Comparison of ENCODE assay signal across 32 cellular contexts in genomic region chr9:132071847-132072507, GRCh38.
"Had no signal": no experiment of that assay in that cellular context is flagged by ENCODE, and none has a peak within 500 bp of the region (broad histone marks: within the 10 kb centered on the region; RNA-seq: fewer than 3 reads in every experiment).

No MANE protein-coding gene starts in this region.

- H3K9me3 ChIP-seq: adrenal gland, body of pancreas, esophagus muscularis mucosa, gastrocnemius medialis, heart left ventricle had no signal

- DNase-seq: activated CD4-positive, alpha-beta T cell treated with anti-CD3 and anti-CD28 coated beads for 4 hours; activated CD4-positive, alpha-beta T cell treated with anti-CD3 and anti-CD28 coated beads, Interleukin-2, amount 10 ng/mL, durations not matched to agents 7 days and 5 days; activated CD4-positive, alpha-beta T cell treated with anti-CD3 and anti-CD28 coated beads, Interleukin-2, amount 50 U/mL, for 4 hours; activated CD4-positive, CD25-positive, alpha-beta regulatory T cell; activated CD4-positive, CD25-positive, alpha-beta regulatory T cell treated with anti-CD3 and anti-CD28 coated beads, Interleukin-2, amount 50 U/mL, for 72 hours; activated CD8-positive, alpha-beta memory T cell treated with anti-CD3 and anti-CD28 coated beads for 24 hours; activated CD8-positive, alpha-beta T cell treated with anti-CD3 and anti-CD28 coated beads for 36 hours; activated effector memory CD4-positive, alpha-beta T cell treated with anti-CD3 and anti-CD28 coated beads, Interleukin-2, amount 50 U/mL, for 16 hours; activated naive CD4-positive, alpha-beta T cell treated with anti-CD3 and anti-CD28 coated beads for 36 hours; activated naive CD8-positive, alpha-beta T cell treated with anti-CD3 and anti-CD28 coated beads for 36 hours; activated naive CD8-positive, alpha-beta T cell treated with anti-CD3 and anti-CD28 coated beads, Interleukin-2, amount 50 U/mL, for 24 hours; activated T-cell treated with anti-CD3 and anti-CD28 coated beads, Interleukin-2, amount 50 U/mL, for 48 hours; adrenal gland; amygdala; aorta; body of pancreas; cortex of kidney; dermis blood vessel endothelial cell; effector CD4-positive, alpha-beta T cell; effector memory CD8-positive, alpha-beta T cell; erythroblast; foreskin keratinocyte; gastrocnemius medialis; glutamatergic neuron; heart left ventricle; T-helper 2 cell had no signal

- H3K9me3 Mint-ChIP-seq: activated CD4-positive, alpha-beta T cell treated with anti-CD3 and anti-CD28 coated beads, Interleukin-2, amount 10 ng/mL, durations not matched to agents 7 days and 5 days; activated CD8-positive, alpha-beta T cell treated with anti-CD3 and anti-CD28 coated beads for 36 hours; activated naive CD4-positive, alpha-beta T cell treated with anti-CD3 and anti-CD28 coated beads for 36 hours; activated naive CD4-positive, alpha-beta T cell treated with anti-CD3 and anti-CD28 coated beads, Interleukin-2, amount 50 U/mL, for 24 hours; activated naive CD8-positive, alpha-beta T cell treated with anti-CD3 and anti-CD28 coated beads for 36 hours; activated naive CD8-positive, alpha-beta T cell treated with anti-CD3 and anti-CD28 coated beads, Interleukin-2, amount 50 U/mL, for 24 hours; activated T-helper 1 cell treated with anti-CD3 and anti-CD28 coated beads, Interleukin-12 subunit alpha, Interleukin-12 subunit beta, Interleukin-2, Interleukin-4 antibody, amounts not matched to agents 30 ng/mL and 10 ng/mL and 1 ng/mL, durations not matched to agents 14 hours and 24 hours and 36 hours; activated T-helper 2 cell treated with anti-CD3 and anti-CD28 coated beads, Interferon-gamma antibody, Interleukin-2, Interleukin-4, amounts not matched to agents 10 μg/mL and 5 μg/mL and 100 μg/mL, durations not matched to agents 14 hours and 24 hours and 36 hours; central memory CD8-positive, alpha-beta T cell; effector memory CD8-positive, alpha-beta T cell had no signal

- H3K27ac Mint-ChIP-seq: activated CD4-positive, alpha-beta T cell treated with anti-CD3 and anti-CD28 coated beads, Interleukin-2, amount 10 ng/mL, durations not matched to agents 7 days and 5 days; activated CD8-positive, alpha-beta T cell treated with anti-CD3 and anti-CD28 coated beads for 36 hours; activated naive CD4-positive, alpha-beta T cell treated with anti-CD3 and anti-CD28 coated beads for 36 hours; activated naive CD8-positive, alpha-beta T cell treated with anti-CD3 and anti-CD28 coated beads for 36 hours; activated naive CD8-positive, alpha-beta T cell treated with anti-CD3 and anti-CD28 coated beads, Interleukin-2, amount 50 U/mL, for 24 hours; activated T-helper 1 cell treated with anti-CD3 and anti-CD28 coated beads, Interleukin-12 subunit alpha, Interleukin-12 subunit beta, Interleukin-2, Interleukin-4 antibody, amounts not matched to agents 30 ng/mL and 10 ng/mL and 1 ng/mL, durations not matched to agents 14 hours and 24 hours and 36 hours; activated T-helper 2 cell treated with anti-CD3 and anti-CD28 coated beads, Interferon-gamma antibody, Interleukin-2, Interleukin-4, amounts not matched to agents 10 μg/mL and 5 μg/mL and 100 μg/mL, durations not matched to agents 14 hours and 24 hours and 36 hours; effector memory CD8-positive, alpha-beta T cell had no signal

- H3K27ac ChIP-seq: adrenal gland, body of pancreas, cardiac muscle cell, esophagus muscularis mucosa, foreskin keratinocyte, gastrocnemius medialis, heart left ventricle had no signal

- ATAC-seq: activated CD8-positive, alpha-beta T cell treated with anti-CD3 and anti-CD28 coated beads for 36 hours; activated naive CD8-positive, alpha-beta T cell treated with anti-CD3 and anti-CD28 coated beads, Interleukin-2, amount 50 U/mL, for 24 hours; body of pancreas; effector memory CD8-positive, alpha-beta T cell; foreskin keratinocyte; gastrocnemius medialis; heart left ventricle had no signal

- H3K4me1 ChIP-seq: body of pancreas had no signal

- H3K4me3 ChIP-seq: adrenal gland, body of pancreas, cardiac muscle cell, esophagus muscularis mucosa, gastrocnemius medialis, heart left ventricle had no signal

- H3K27me3 ChIP-seq: adrenal gland, body of pancreas, cardiac muscle cell, esophagus muscularis mucosa, foreskin keratinocyte, gastrocnemius medialis, heart left ventricle had no signal

- H3K27me3 Mint-ChIP-seq: activated CD4-positive, alpha-beta T cell treated with anti-CD3 and anti-CD28 coated beads, Interleukin-2, amount 10 ng/mL, durations not matched to agents 7 days and 5 days; activated CD8-positive, alpha-beta T cell treated with anti-CD3 and anti-CD28 coated beads for 36 hours; activated naive CD4-positive, alpha-beta T cell treated with anti-CD3 and anti-CD28 coated beads, Interleukin-2, amount 50 U/mL, for 24 hours; activated naive CD8-positive, alpha-beta T cell treated with anti-CD3 and anti-CD28 coated beads for 36 hours; activated naive CD8-positive, alpha-beta T cell treated with anti-CD3 and anti-CD28 coated beads, Interleukin-2, amount 50 U/mL, for 24 hours; central memory CD8-positive, alpha-beta T cell; effector memory CD8-positive, alpha-beta T cell had no signal

- H3K4me3 Mint-ChIP-seq: activated CD4-positive, alpha-beta T cell treated with anti-CD3 and anti-CD28 coated beads, Interleukin-2, amount 10 ng/mL, durations not matched to agents 7 days and 5 days; activated CD8-positive, alpha-beta T cell treated with anti-CD3 and anti-CD28 coated beads for 36 hours; activated naive CD4-positive, alpha-beta T cell treated with anti-CD3 and anti-CD28 coated beads for 36 hours; activated naive CD4-positive, alpha-beta T cell treated with anti-CD3 and anti-CD28 coated beads, Interleukin-2, amount 50 U/mL, for 24 hours; activated naive CD8-positive, alpha-beta T cell treated with anti-CD3 and anti-CD28 coated beads for 36 hours; activated naive CD8-positive, alpha-beta T cell treated with anti-CD3 and anti-CD28 coated beads, Interleukin-2, amount 50 U/mL, for 24 hours; activated T-helper 1 cell treated with anti-CD3 and anti-CD28 coated beads, Interleukin-12 subunit alpha, Interleukin-12 subunit beta, Interleukin-2, Interleukin-4 antibody, amounts not matched to agents 30 ng/mL and 10 ng/mL and 1 ng/mL, durations not matched to agents 14 hours and 24 hours and 36 hours; central memory CD8-positive, alpha-beta T cell; effector memory CD8-positive, alpha-beta T cell had no signal
